17 cellular contexts compared by ENCODE assay signal in the genomic region with DNA sequence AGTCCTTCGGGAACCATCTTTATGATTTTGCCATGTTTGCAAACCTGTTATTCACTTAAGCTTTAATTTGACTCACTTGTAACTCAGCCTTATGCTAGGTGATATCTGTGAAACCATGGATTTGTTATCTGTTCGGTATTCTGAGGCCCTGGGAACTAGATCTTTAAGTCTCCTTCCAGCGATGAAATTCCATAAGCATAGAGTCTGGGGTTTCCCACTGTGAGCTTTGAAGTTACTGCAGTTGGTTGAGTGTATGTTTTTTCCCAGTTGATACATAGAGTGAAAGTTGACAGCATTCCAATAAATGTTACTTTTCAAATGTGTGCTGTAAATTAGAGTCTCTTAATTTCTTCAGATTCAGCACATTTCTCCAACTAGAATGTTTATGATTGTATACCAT.
"Had no signal": no experiment of that assay in that cellular context is flagged by ENCODE, and none has a peak within 500 bp of the region (broad histone marks: within the 10 kb centered on the region; RNA-seq: fewer than 3 reads in every experiment).

No MANE protein-coding gene starts in this region.

- ATAC-seq: left cardiac atrium had no signal

- DNase-seq: activated B cell treated with CpG ODN at 0.5 μM for 24 hours; activated CD4-positive, alpha-beta T cell treated with anti-CD3 and anti-CD28 coated beads, Interleukin-2, amount 50 U/mL, for 4 hours; activated naive CD4-positive, alpha-beta T cell treated with anti-CD3 and anti-CD28 coated beads, Interleukin-2, amount 50 U/mL, for 16 hours; esophagus squamous epithelium; foreskin fibroblast; glutamatergic neuron; left cardiac atrium; naive B cell; occipital lobe; right cardiac atrium; transverse colon had no signal

- H3K4me3 ChIP-seq: esophagus squamous epithelium, lung, SJSA1, smooth muscle cell, transverse colon had no signal

- FAIRE-seq: bronchial epithelial cell had no signal

- H3K9me3 Mint-ChIP-seq: activated B cell treated with CpG ODN at 0.5 μM for 24 hours; activated T-helper 1 cell treated with anti-CD3 and anti-CD28 coated beads, Interleukin-12 subunit alpha, Interleukin-12 subunit beta, Interleukin-2, Interleukin-4 antibody, amounts not matched to agents 30 ng/mL and 10 ng/mL and 1 ng/mL, durations not matched to agents 14 hours and 24 hours and 36 hours; naive B cell had no signal

- H3K9me3 ChIP-seq: esophagus squamous epithelium, SJSA1, transverse colon had no signal

- H3K4me2 ChIP-seq: smooth muscle cell had no signal

- H3K27ac Mint-ChIP-seq: progenitor cell of endocrine pancreas had no signal

- H3K27ac ChIP-seq: esophagus squamous epithelium, SJSA1, transverse colon had no signal

- H3K4me3 Mint-ChIP-seq: activated B cell treated with CpG ODN at 0.5 μM for 24 hours had no signal

- H3K27me3 Mint-ChIP-seq: activated B cell treated with CpG ODN at 0.5 μM for 24 hours, naive B cell, progenitor cell of endocrine pancreas had no signal

- H3K27me3 ChIP-seq: esophagus squamous epithelium, SJSA1, transverse colon had no signal
